15 cellular contexts compared by ENCODE assay signal in genomic region chr9:89528540-89528939, GRCh38. TPM values are rescaled to one million over a fixed set of nuclear protein-coding genes. Genes with fewer than 3 reads are reported as not detected.
DNase-seq lines count a peak whose midpoint lies in the region; ATAC-seq and TF ChIP-seq lines count a peak whose summit lies in the region.
"Had no signal": no experiment of that assay in that cellular context is flagged by ENCODE, and none has a peak within 500 bp of the region (broad histone marks: within the 10 kb centered on the region; RNA-seq: fewer than 3 reads in every experiment).

No MANE protein-coding gene starts in this region.

- DNase-seq in activated CD8-positive, alpha-beta memory T cell treated with anti-CD3 and anti-CD28 coated beads, Interleukin-2, amount 10 ng/mL, durations not matched to agents 7 days and 5 days: no peak
- no peak for DNase-seq in activated CD8-positive, alpha-beta memory T cell treated with anti-CD3 and anti-CD28 coated beads, Interleukin-2, amount 50 U/mL, for 4 hours
- DNase-seq in PC-3 (peak; percentile 51), stomach (peak; percentile 43), NCI-H524 treated with DMSO at 0.1 percent for 48 hours (lab: John Stamatoyannopoulos, UW) (no peak), NCI-H2227 (lab: John Stamatoyannopoulos, UW; ENCODE audit: unreplicated experiment) (no peak)
- no peak for DNase-seq in central memory CD4-positive, alpha-beta T cell
- DNase-seq: effector CD8-positive, alpha-beta T cell; HFFc6; left cardiac atrium; NCI-H187 treated with DMSO at 0.1 percent for 48 hours; SW 1271 had no signal

- peaks cover 21% of the 10 kb centered on the region for H3K4me1 ChIP-seq in PC-3 (ENCODE audit: insufficient read depth, low read length)
- peaks cover 0 to 71% (median 14%) of the 10 kb centered on the region in 4 donors for H3K4me1 ChIP-seq in stomach
- H3K4me1 ChIP-seq: neural progenitor cell had no signal

- CTCF ChIA-PET in activated CD8-positive, alpha-beta memory T cell treated with anti-CD3 and anti-CD28 coated beads, Interleukin-2, amount 10 ng/mL, durations not matched to agents 7 days and 5 days (lab: Charles Lee): interaction anchor here (1.2 to 1.7 kb wide), 3 partner anchors 32 to 101 kb away, joined by 3 to 5 read pairs (median 4); no protein-coding TSS in a partner anchor
- CTCF ChIA-PET in PC-3 (lab: Charles Lee): interaction anchor here (0.6 kb wide), 1 partner anchor 155 kb away, joined by 3 read pairs; no protein-coding TSS in a partner anchor

- peaks cover 92% of the 10 kb centered on the region for H3K4me1 Mint-ChIP-seq in activated CD8-positive, alpha-beta memory T cell treated with anti-CD3 and anti-CD28 coated beads, Interleukin-2, amount 10 ng/mL, durations not matched to agents 7 days and 5 days

- H3K79me2 ChIP-seq in PC-3 (ENCODE audit: low read length): no peaks in the 10 kb centered on the region

- H3K9ac ChIP-seq in PC-3 (ENCODE audit: low read length): no peak overlapping the region
- H3K9ac ChIP-seq: neural progenitor cell had no signal

- no peaks in the 10 kb centered on the region for H3F3A ChIP-seq in PC-3 (ENCODE audit: low read length, unreplicated experiment)

- POLR2A ChIA-PET in PC-3 (lab: Charles Lee; ENCODE audit: unreplicated experiment): no interaction called here

- no peak for TF ChIP-seq POLR2A in stomach (IDR thresholded peaks at IDR 0.05)

- no peak for TF ChIP-seq CTCF in PC-3 (conservative IDR thresholded peaks at IDR 0.05; ENCODE audit: low read depth, low read length)
- no peak for TF ChIP-seq CTCF in stomach (IDR thresholded peaks at IDR 0.05)

- no peaks in the 10 kb centered on the region for H4K20me1 ChIP-seq in PC-3 (ENCODE audit: low read length)

- no peak overlapping the region for H3K4me3 Mint-ChIP-seq in activated CD8-positive, alpha-beta memory T cell treated with anti-CD3 and anti-CD28 coated beads, Interleukin-2, amount 10 ng/mL, durations not matched to agents 7 days and 5 days
- H3K4me3 Mint-ChIP-seq: HFFc6, neural progenitor cell had no signal

- peaks cover 6% of the 10 kb centered on the region for H3K9me3 Mint-ChIP-seq in activated CD8-positive, alpha-beta memory T cell treated with anti-CD3 and anti-CD28 coated beads, Interleukin-2, amount 10 ng/mL, durations not matched to agents 7 days and 5 days (ENCODE audit: low read depth)

- H3K27ac Mint-ChIP-seq in activated CD8-positive, alpha-beta memory T cell treated with anti-CD3 and anti-CD28 coated beads, Interleukin-2, amount 10 ng/mL, durations not matched to agents 7 days and 5 days: peak overlapping the region; percentile 18
- H3K27ac Mint-ChIP-seq: HFFc6, IgD-negative memory B cell, neural progenitor cell had no signal

- H3K4me2 ChIP-seq in PC-3 (ENCODE audit: low read length): 0 out of 2 replicates have a peak overlapping the region, but pooled peaks have one; percentile 9
- H3K4me2 ChIP-seq: neural progenitor cell had no signal

- H3K9me3 ChIP-seq in PC-3 (ENCODE audit: low read length): no peaks in the 10 kb centered on the region
- H3K9me3 ChIP-seq in stomach: no peaks in the 10 kb centered on the region

- H2AFZ ChIP-seq in PC-3 (ENCODE audit: low read length): no peak overlapping the region
- H2AFZ ChIP-seq: neural progenitor cell had no signal

- peaks cover 12% of the 10 kb centered on the region for H3K36me3 Mint-ChIP-seq in activated CD8-positive, alpha-beta memory T cell treated with anti-CD3 and anti-CD28 coated beads, Interleukin-2, amount 10 ng/mL, durations not matched to agents 7 days and 5 days
- H3K36me3 Mint-ChIP-seq: IgD-negative memory B cell, neural progenitor cell had no signal

- peak overlapping the region; percentile 32; the same call in 1 of the 2 replicates for H3K27ac ChIP-seq in PC-3 (ENCODE audit: low read length)
- peak overlapping the region in 1 of 5 donors; percentile 59 for H3K27ac ChIP-seq in stomach
- H3K27ac ChIP-seq: neural progenitor cell had no signal

- no peak for TF ChIP-seq EP300 in stomach (IDR thresholded peaks at IDR 0.05)

- H3K9me2 ChIP-seq in PC-3 (replicated peaks; ENCODE audit: low read length): no peaks in the 10 kb centered on the region

- WGBS in stomach, 5 donors: 31 to 48% (median 39%) methylated on average over 6 of the region's 6 CpGs

- H3K4me3 ChIP-seq in PC-3 (ENCODE audit: low read length) (no peak overlapping the region), stomach (no peak overlapping the region)
- H3K4me3 ChIP-seq: neural progenitor cell had no signal

- no peaks in the 10 kb centered on the region for H3K36me3 ChIP-seq in PC-3 (ENCODE audit: low read depth, low read length)
- H3K36me3 ChIP-seq in stomach: no peaks in the 10 kb centered on the region
- H3K36me3 ChIP-seq: neural progenitor cell had no signal

- H3K27me3 ChIP-seq in PC-3 (ENCODE audit: low read length) (no peaks in the 10 kb centered on the region), stomach (no peaks in the 10 kb centered on the region)
- H3K27me3 ChIP-seq: neural progenitor cell had no signal

- ATAC-seq in activated CD8-positive, alpha-beta memory T cell treated with anti-CD3 and anti-CD28 coated beads, Interleukin-2, amount 10 ng/mL, durations not matched to agents 7 days and 5 days: no peak
- ATAC-seq in PC-3 (peak; percentile 81), esophagus mucosa (peak; percentile 88)

- intact Hi-C loops in PC-3 (cut with micrococcal nuclease): no loop called here
- intact Hi-C loops in stomach (cut with DNase I; ENCODE audit: low total_unique reads): no loop called here

- no TSS peak for BruUV-seq in PC-3 (replicated peaks; lab: Mats Ljungman, UMichigan)

- H3K27me3 Mint-ChIP-seq in activated CD8-positive, alpha-beta memory T cell treated with anti-CD3 and anti-CD28 coated beads, Interleukin-2, amount 10 ng/mL, durations not matched to agents 7 days and 5 days: no peaks in the 10 kb centered on the region
- H3K27me3 Mint-ChIP-seq: IgD-negative memory B cell had no signal

RNA-seq across cellular contexts. Expression of gene SEMA4D, which starts 30.6 kb away (rescaled TPM):
- 100 to 1,000 TPM; 408 to 525 TPM for total RNA-seq in activated CD8-positive, alpha-beta memory T cell treated with anti-CD3 and anti-CD28 coated beads, Interleukin-2, amount 10 ng/mL, durations not matched to agents 7 days and 5 days
- total RNA-seq in PC-3 (2014; rRNA removed): 5.0 and 8.0 TPM in 2 replicates
- total RNA-seq in esophagus mucosa: 30.4 TPM
- 10 to 100 TPM; 11.1 to 43.3 (median 28.8) TPM for total RNA-seq in stomach
- polyA plus RNA-seq in stomach: 10 to 100 TPM in 1 of 3 donors, 1 to 10 TPM in 2; 4.9 to 10.9 (median 8.4) TPM
- total RNA-seq: HFFc6 had no signal

Comparison
In these comparisons a context has a peak if more than half of its experiments do, and no peak if none do; other contexts are left out.
1. DNase-seq: peak in PC-3 (single experiment) and stomach (single experiment); none in activated CD8-positive, alpha-beta memory T cell treated with anti-CD3 and anti-CD28 coated beads, Interleukin-2, amount 10 ng/mL, durations not matched to agents 7 days and 5 days (single experiment), activated CD8-positive, alpha-beta memory T cell treated with anti-CD3 and anti-CD28 coated beads, Interleukin-2, amount 50 U/mL, for 4 hours (single experiment), NCI-H524 treated with DMSO at 0.1 percent for 48 hours (single experiment), NCI-H2227 (single experiment) and central memory CD4-positive, alpha-beta T cell (single experiment).
2. RNA of gene SEMA4D, which starts 30.6 kb away (total RNA-seq): 408 to 525 TPM in activated CD8-positive, alpha-beta memory T cell treated with anti-CD3 and anti-CD28 coated beads, Interleukin-2, amount 10 ng/mL, durations not matched to agents 7 days and 5 days; 30.4 TPM in esophagus mucosa (single experiment), 11.1 to 43.3 TPM in stomach and 5.0 to 8.0 TPM in PC-3; every median in the first group is over 4 times any median in the second.